ENCODE assay signal across 8 cellular contexts in the genomic region with DNA sequence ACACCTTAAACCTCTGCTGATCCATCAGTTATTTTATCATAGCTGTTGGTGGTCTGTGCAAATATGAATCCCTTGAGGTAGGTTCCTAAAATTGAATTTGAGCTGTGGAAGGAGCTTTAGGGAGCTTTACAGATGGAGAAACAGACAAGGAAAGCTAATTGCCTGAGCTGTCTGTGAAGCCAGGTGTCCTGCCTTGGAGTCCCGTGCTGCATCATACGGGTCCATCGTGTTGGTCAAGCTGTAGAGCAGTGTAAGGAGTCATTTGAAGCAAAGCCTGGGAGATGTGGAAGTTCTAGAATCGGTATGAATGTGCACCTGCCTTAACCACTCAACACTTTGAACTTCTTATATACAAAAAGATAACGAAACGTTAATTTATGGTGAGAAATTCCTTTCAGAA. TPM values are rescaled to one million over a fixed set of nuclear protein-coding genes. Genes with fewer than 3 reads are reported as not detected.
DNase-seq lines count a peak whose midpoint lies in the region; ATAC-seq, FAIRE-seq and TF ChIP-seq lines count a peak whose summit lies in the region.

No MANE protein-coding gene starts in this region.

- no peak for FAIRE-seq in A549 (lab: Jason Lieb, UNC)

- POLR2A ChIA-PET in A549 (lab: Yijun Ruan, JAX) (interaction anchor here (0.6 to 1.7 kb wide), 4 partner anchors 14 to 262 kb away, joined by 3 to 11 read pairs (median 5); a partner anchor contains a TSS), HEK293T (lab: Yijun Ruan, JAX) (interaction anchor here (1.1 to 2.2 kb wide), 26 partner anchors 10 to 408 kb away, joined by 3 to 38 read pairs (median 8); a partner anchor contains a TSS)

- no peaks in the 10 kb centered on the region for H3K9me3 Mint-ChIP-seq in activated naive CD8-positive, alpha-beta T cell treated with anti-CD3 and anti-CD28 coated beads, Interleukin-2, amount 50 U/mL, for 24 hours

- H3K36me3 Mint-ChIP-seq in activated naive CD8-positive, alpha-beta T cell treated with anti-CD3 and anti-CD28 coated beads, Interleukin-2, amount 50 U/mL, for 24 hours (ENCODE audit: low read depth) = peaks cover 40% of the 10 kb centered on the region

- no peaks in the 10 kb centered on the region for H3K36me3 ChIP-seq in lung (ENCODE audit: control insufficient read depth in 2 of 2, insufficient read depth in 2 of 2, low read length in 2 of 2)

- H3K4me1 ChIP-seq in A549 (peaks cover 11% of the 10 kb centered on the region), lung (ENCODE audit: control insufficient read depth in 2 of 2, insufficient read depth in 2 of 2, low read length in 2 of 2) (peaks cover 0 to 2% of the 10 kb centered on the region in 2 donors)

- H3K4me3 ChIP-seq in A549 (peak overlapping the region; percentile 77), lung (peak overlapping the region; percentile 60)

- H3K27me3 ChIP-seq in lung (ENCODE audit: control insufficient read depth, insufficient read depth) = no peaks in the 10 kb centered on the region

- H3K4me2 ChIP-seq in A549 = peak overlapping the region; percentile 95

- peak overlapping the region; percentile 93 for H3K4me3 Mint-ChIP-seq in activated naive CD8-positive, alpha-beta T cell treated with anti-CD3 and anti-CD28 coated beads, Interleukin-2, amount 50 U/mL, for 24 hours

- peak overlapping the region; percentile 96 for H3K27ac Mint-ChIP-seq in activated naive CD8-positive, alpha-beta T cell treated with anti-CD3 and anti-CD28 coated beads, Interleukin-2, amount 50 U/mL, for 24 hours

- TF ChIP-seq RAD21 in A549 (conservative IDR thresholded peaks at IDR 0.05 in 1 of 2, IDR thresholded peaks at IDR 0.05 in 1 of 2) = no peak

- intact Hi-C loops in head of caudate nucleus (cut with DNase I) = no loop called here

- TF ChIP-seq CTCF in A549 (IDR thresholded peaks at IDR 0.05) (no peak), lung (IDR thresholded peaks at IDR 0.05; ENCODE audit: control extremely low read depth, extremely low read depth) (no peak)

- no peak for TF ChIP-seq POLR2A in A549 (IDR thresholded peaks at IDR 0.05; ENCODE audit: low read length)

- peak in 1 of 2 experiments; percentile 6; a peak in 1 of 6 replicates for ATAC-seq in A549
- no peak for ATAC-seq in activated naive CD8-positive, alpha-beta T cell treated with anti-CD3 and anti-CD28 coated beads, Interleukin-2, amount 50 U/mL, for 24 hours
- ATAC-seq in lung (ENCODE audit: insufficient read depth, low FRiP score) = no peak
- no peak for ATAC-seq in GM21515 (IDR thresholded peaks at IDR 0.05; ENCODE audit: unreplicated experiment)

- peaks cover 3% of the 10 kb centered on the region for H3K27me3 Mint-ChIP-seq in activated naive CD8-positive, alpha-beta T cell treated with anti-CD3 and anti-CD28 coated beads, Interleukin-2, amount 50 U/mL, for 24 hours

- WGBS in A549 (ENCODE audit: missing lambda C conversion rate) = 54% methylated on average over 6 of the region's 6 CpGs
- WGBS in lung, 2 donors = 27 to 43% methylated on average over 6 of the region's 6 CpGs

- peaks cover 54% of the 10 kb centered on the region for H3K4me1 Mint-ChIP-seq in activated naive CD8-positive, alpha-beta T cell treated with anti-CD3 and anti-CD28 coated beads, Interleukin-2, amount 50 U/mL, for 24 hours

- DNase-seq in A549 (ENCODE audit: low read depth in 1 of 2, low spot score in 1 of 2) = no peak
- no peak for DNase-seq in HEK293T (ENCODE audit: extremely low spot score)
- DNase-seq in activated naive CD8-positive, alpha-beta T cell treated with anti-CD3 and anti-CD28 coated beads, Interleukin-2, amount 50 U/mL, for 24 hours = no peak
- no peak for DNase-seq in lung (ENCODE audit: low spot score)
- DNase-seq in head of caudate nucleus = no peak
- DNase-seq in effector CD8-positive, alpha-beta T cell (lab: John Stamatoyannopoulos, UW) = no peak
- no peak for DNase-seq in NCI-H2107 treated with DMSO at 0.1 percent for 48 hours (lab: John Stamatoyannopoulos, UW; ENCODE audit: unreplicated experiment)

- no peak for TF ChIP-seq EP300 in A549 (IDR thresholded peaks at IDR 0.05)

- CTCF ChIA-PET in A549 (lab: Yijun Ruan, JAX) (interaction anchor here (0.7 to 76.3 kb wide), 7 partner anchors 9 to 248 kb away, joined by 3 to 3090 read pairs (median 5); a partner anchor contains a TSS), HEK293T (lab: Yijun Ruan, JAX) (interaction anchor here (1.0 to 1.3 kb wide), 4 partner anchors 11 to 58 kb away, joined by 3 to 4 read pairs (median 4); no protein-coding TSS in a partner anchor)

- H3K27ac ChIP-seq in A549 (peak overlapping the region; percentile 82 to 93), lung (ENCODE audit: low read depth in 1 of 2, low read length in 1 of 2) (peak overlapping the region in 1 of 2 donors; percentile 56)

- H3K9me3 ChIP-seq in A549 (no peaks in the 10 kb centered on the region), lung (ENCODE audit: control insufficient read depth in 2 of 2, insufficient read depth in 1 of 2, low read length in 1 of 2) (no peaks in the 10 kb centered on the region)

TF ChIP-seq in A549, 52 proteins besides CTCF, POLR2A, EP300 and RAD21:
- TF ChIP-seq CBX2 (IDR thresholded peaks at IDR 0.05; ENCODE audit: borderline replicate concordance, low read depth) (no peak), HOXB13 (CRISPR knock-in tag; IDR thresholded peaks at IDR 0.05; ENCODE audit: low read depth) (no peak), ZFP36 (IDR thresholded peaks at IDR 0.05; ENCODE audit: borderline replicate concordance, partially characterized antibody) (no peak), JUN (IDR thresholded peaks at IDR 0.05) (no peak), HOXB5 (CRISPR knock-in tag; IDR thresholded peaks at IDR 0.05) (no peak), NFE2L2 (conservative IDR thresholded peaks at IDR 0.05; ENCODE audit: low read length) (no peak), MAFK (IDR thresholded peaks at IDR 0.05; ENCODE audit: partially characterized antibody) (no peak), CEBPB (IDR thresholded peaks at IDR 0.05) (no peak), RNF2 (IDR thresholded peaks at IDR 0.05; ENCODE audit: borderline replicate concordance, low read depth) (no peak)
- TF ChIP-seq, protein P1, sequence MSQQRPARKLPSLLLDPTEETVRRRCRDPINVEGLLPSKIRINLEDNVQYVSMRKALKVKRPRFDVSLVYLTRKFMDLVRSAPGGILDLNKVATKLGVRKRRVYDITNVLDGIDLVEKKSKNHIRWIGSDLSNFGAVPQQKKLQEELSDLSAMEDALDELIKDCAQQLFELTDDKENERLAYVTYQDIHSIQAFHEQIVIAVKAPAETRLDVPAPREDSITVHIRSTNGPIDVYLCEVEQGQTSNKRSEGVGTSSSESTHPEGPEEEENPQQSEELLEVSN (IDR thresholded peaks at IDR 0.05; ENCODE audit: borderline replicate concordance, low read depth) = no peak
- TF ChIP-seq, protein P2, sequence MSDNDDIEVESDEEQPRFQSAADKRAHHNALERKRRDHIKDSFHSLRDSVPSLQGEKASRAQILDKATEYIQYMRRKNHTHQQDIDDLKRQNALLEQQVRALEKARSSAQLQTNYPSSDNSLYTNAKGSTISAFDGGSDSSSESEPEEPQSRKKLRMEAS (IDR thresholded peaks at IDR 0.05) = no peak
TF ChIP-seq in A549: peak in this region for 0.

TF ChIP-seq in HEK293T, 16 proteins besides CTCF, POLR2A, EP300 and RAD21:
- no peak; the same call in 1 of the 2 replicates for TF ChIP-seq L3MBTL2 (conservative IDR thresholded peaks at IDR 0.05)
- TF ChIP-seq, protein P3, sequence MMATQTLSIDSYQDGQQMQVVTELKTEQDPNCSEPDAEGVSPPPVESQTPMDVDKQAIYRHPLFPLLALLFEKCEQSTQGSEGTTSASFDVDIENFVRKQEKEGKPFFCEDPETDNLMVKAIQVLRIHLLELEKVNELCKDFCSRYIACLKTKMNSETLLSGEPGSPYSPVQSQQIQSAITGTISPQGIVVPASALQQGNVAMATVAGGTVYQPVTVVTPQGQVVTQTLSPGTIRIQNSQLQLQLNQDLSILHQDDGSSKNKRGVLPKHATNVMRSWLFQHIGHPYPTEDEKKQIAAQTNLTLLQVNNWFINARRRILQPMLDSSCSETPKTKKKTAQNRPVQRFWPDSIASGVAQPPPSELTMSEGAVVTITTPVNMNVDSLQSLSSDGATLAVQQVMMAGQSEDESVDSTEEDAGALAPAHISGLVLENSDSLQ (IDR thresholded peaks at IDR 0.05) = no peak
- TF ChIP-seq ZNF384 (IDR thresholded peaks at IDR 0.05) = peak; percentile 73; the same call in 1 of the 2 replicates
- TF ChIP-seq BHLHE40 (IDR thresholded peaks at IDR 0.05; ENCODE audit: borderline replicate concordance) = no peak
- TF ChIP-seq ELF4 (IDR thresholded peaks at IDR 0.05) = no peak

RNA-seq across cellular contexts. Expression of a gene that starts 1.0 kb away (rescaled TPM):
- polyA plus RNA-seq in A549 (2011; rRNA removed) = 52.3 and 55.6 TPM in 2 replicates
- polyA plus RNA-seq in A549 (2012; cell fraction: cytosol; rRNA removed) = 39.9 and 40.1 TPM in 2 replicates
- polyA plus RNA-seq in A549 (2012; cell fraction: nucleus; rRNA removed) = 57.3 and 71.4 TPM in 2 replicates
- polyA plus RNA-seq in A549 (2017; fragmentation: RNase III; extraction: RNeasy Plus Mini Kit Qiagen cat#74134 plus additional on column Dnase treatment) = 33.8 to 34.5 TPM (median 34.1 TPM) in 3 replicates
- 48.8 and 54.1 TPM in 2 replicates for polyA minus RNA-seq in A549 (2011; rRNA and poly(A)+ RNA removed)
- 10 to 100 TPM in 1 of 2 donors, 1 to 10 TPM in 1; 9.7 to 14.2 TPM for total RNA-seq in lung
- polyA plus RNA-seq in lung = 1 to 10 TPM; 4.5 to 9.2 TPM

RNA-seq across cellular contexts. Expression of a gene that starts 51.9 kb away (rescaled TPM):
- polyA plus RNA-seq in A549 (2011; rRNA removed) = 3.0 and 3.7 TPM in 2 replicates
- 5.1 and 5.7 TPM in 2 replicates for polyA plus RNA-seq in A549 (2012; cell fraction: cytosol; rRNA removed)
- 8.7 and 14.7 TPM in 2 replicates for polyA plus RNA-seq in A549 (2012; cell fraction: nucleus; rRNA removed)
- polyA plus RNA-seq in A549 (2017; fragmentation: RNase III; extraction: RNeasy Plus Mini Kit Qiagen cat#74134 plus additional on column Dnase treatment) = 8.0 to 10.1 TPM (median 8.5 TPM) in 3 replicates
- polyA minus RNA-seq in A549 (2011; rRNA and poly(A)+ RNA removed) = 6.1 and 10.5 TPM in 2 replicates
- total RNA-seq in lung = 10 to 100 TPM in 1 of 2 donors, 1 to 10 TPM in 1; 9.2 to 28.9 TPM
- 10 to 100 TPM; 23.4 to 35.0 TPM for polyA plus RNA-seq in lung
